In the genomic region with DNA sequence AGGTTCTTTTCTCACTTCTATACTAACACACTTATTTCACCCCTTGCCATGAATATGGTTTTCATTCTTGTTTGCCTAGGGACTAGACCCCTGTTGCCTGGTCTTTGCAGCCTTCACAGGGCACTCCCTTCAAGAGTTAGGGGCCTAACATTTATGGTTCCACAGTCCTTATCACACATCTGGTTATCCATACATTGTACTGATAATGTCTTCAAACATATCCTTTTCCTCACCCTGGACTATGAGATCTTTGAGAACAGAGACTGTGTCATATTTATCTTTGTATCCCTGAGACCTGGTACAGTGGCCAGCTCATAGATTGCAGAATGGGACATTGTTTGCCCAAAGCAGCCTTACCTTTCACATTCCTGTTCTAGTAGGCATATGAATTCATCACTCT, we compare ENCODE assay signal across 27 cellular contexts.
"Had no signal": no experiment of that assay in that cellular context is flagged by ENCODE, and none has a peak within 500 bp of the region (broad histone marks: within the 10 kb centered on the region; RNA-seq: fewer than 3 reads in every experiment).

No MANE protein-coding gene starts in this region.

- H3K36me3 ChIP-seq: SJCRH30 had no signal

- H3K9me3 Mint-ChIP-seq: activated CD8-positive, alpha-beta T cell treated with anti-CD3 and anti-CD28 coated beads for 36 hours; activated naive CD8-positive, alpha-beta T cell treated with anti-CD3 and anti-CD28 coated beads for 36 hours had no signal

- H3K27ac ChIP-seq: SJCRH30, SK-N-MC had no signal

- H3K27me3 Mint-ChIP-seq: activated CD4-positive, alpha-beta T cell treated with anti-CD3 and anti-CD28 coated beads, Interleukin-2, amount 10 ng/mL, durations not matched to agents 24 days and 14 days; activated CD8-positive, alpha-beta T cell treated with anti-CD3 and anti-CD28 coated beads for 36 hours; activated naive CD8-positive, alpha-beta T cell treated with anti-CD3 and anti-CD28 coated beads for 36 hours; activated T-helper 17 cell treated with anti-CD3 and anti-CD28 coated beads, Interleukin-2, amount 50 U/mL, for 72 hours had no signal

- H3K4me3 Mint-ChIP-seq: activated CD4-positive, alpha-beta T cell treated with anti-CD3 and anti-CD28 coated beads, Interleukin-2, amount 10 ng/mL, durations not matched to agents 24 days and 14 days; activated CD8-positive, alpha-beta T cell treated with anti-CD3 and anti-CD28 coated beads for 36 hours; activated naive CD8-positive, alpha-beta T cell treated with anti-CD3 and anti-CD28 coated beads for 36 hours; activated T-cell treated with anti-CD3 and anti-CD28 coated beads, Interleukin-2, amount 50 U/mL, for 72 hours; activated T-helper 17 cell treated with anti-CD3 and anti-CD28 coated beads, Interleukin-2, amount 50 U/mL, for 72 hours had no signal

- H3K4me3 ChIP-seq: SJCRH30, SK-N-MC had no signal

- ATAC-seq: activated CD8-positive, alpha-beta T cell treated with anti-CD3 and anti-CD28 coated beads for 36 hours; activated T-cell treated with anti-CD3 and anti-CD28 coated beads, Interleukin-2, amount 50 U/mL, for 72 hours; activated T-helper 17 cell treated with anti-CD3 and anti-CD28 coated beads, Interleukin-2, amount 50 U/mL, for 72 hours; Panc1 had no signal

- H3K9me3 ChIP-seq: SJCRH30 had no signal

- DNase-seq: activated CD4-positive, alpha-beta T cell treated with anti-CD3 and anti-CD28 coated beads, Interleukin-2, amount 10 ng/mL, durations not matched to agents 24 days and 14 days; activated CD4-positive, alpha-beta T cell treated with anti-CD3 and anti-CD28 coated beads, Interleukin-2, amount 50 U/mL, for 4 hours; activated CD8-positive, alpha-beta T cell treated with anti-CD3 and anti-CD28 coated beads for 36 hours; activated effector memory CD4-positive, alpha-beta T cell treated with anti-CD3 and anti-CD28 coated beads, Interleukin-2, amount 50 U/mL, for 16 hours; activated naive CD4-positive, alpha-beta T cell; activated naive CD4-positive, alpha-beta T cell treated with anti-CD3 and anti-CD28 coated beads, Interleukin-2, amount 50 U/mL, for 16 hours; activated naive CD8-positive, alpha-beta T cell treated with anti-CD3 and anti-CD28 coated beads for 36 hours; activated T-cell treated with anti-CD3 and anti-CD28 coated beads, Interleukin-2, amount 50 U/mL, for 1 hour; activated T-cell treated with anti-CD3 and anti-CD28 coated beads, Interleukin-2, amount 50 U/mL, for 72 hours; amniotic stem cell; aorta; Kasumi-1; KG1; MM.1S; MV-4-11; NCI-H1092; NCI-H1436 treated with DMSO at 0.1 percent for 48 hours; NCI-H1694 treated with DMSO at 0.1 percent for 48 hours; NCI-H2029; NCI-H345; NCI-H524 treated with DMSO at 0.1 percent for 48 hours; SHP77; SJCRH30; T1000 had no signal

- H3K27me3 ChIP-seq: SJCRH30 had no signal

- H3K27ac Mint-ChIP-seq: activated CD4-positive, alpha-beta T cell treated with anti-CD3 and anti-CD28 coated beads, Interleukin-2, amount 10 ng/mL, durations not matched to agents 24 days and 14 days; activated CD8-positive, alpha-beta T cell treated with anti-CD3 and anti-CD28 coated beads for 36 hours; activated naive CD8-positive, alpha-beta T cell treated with anti-CD3 and anti-CD28 coated beads for 36 hours; activated T-cell treated with anti-CD3 and anti-CD28 coated beads, Interleukin-2, amount 50 U/mL, for 72 hours; activated T-helper 17 cell treated with anti-CD3 and anti-CD28 coated beads, Interleukin-2, amount 50 U/mL, for 72 hours had no signal
